ENCODE assay signal across 8 cellular contexts in the genomic region with DNA sequence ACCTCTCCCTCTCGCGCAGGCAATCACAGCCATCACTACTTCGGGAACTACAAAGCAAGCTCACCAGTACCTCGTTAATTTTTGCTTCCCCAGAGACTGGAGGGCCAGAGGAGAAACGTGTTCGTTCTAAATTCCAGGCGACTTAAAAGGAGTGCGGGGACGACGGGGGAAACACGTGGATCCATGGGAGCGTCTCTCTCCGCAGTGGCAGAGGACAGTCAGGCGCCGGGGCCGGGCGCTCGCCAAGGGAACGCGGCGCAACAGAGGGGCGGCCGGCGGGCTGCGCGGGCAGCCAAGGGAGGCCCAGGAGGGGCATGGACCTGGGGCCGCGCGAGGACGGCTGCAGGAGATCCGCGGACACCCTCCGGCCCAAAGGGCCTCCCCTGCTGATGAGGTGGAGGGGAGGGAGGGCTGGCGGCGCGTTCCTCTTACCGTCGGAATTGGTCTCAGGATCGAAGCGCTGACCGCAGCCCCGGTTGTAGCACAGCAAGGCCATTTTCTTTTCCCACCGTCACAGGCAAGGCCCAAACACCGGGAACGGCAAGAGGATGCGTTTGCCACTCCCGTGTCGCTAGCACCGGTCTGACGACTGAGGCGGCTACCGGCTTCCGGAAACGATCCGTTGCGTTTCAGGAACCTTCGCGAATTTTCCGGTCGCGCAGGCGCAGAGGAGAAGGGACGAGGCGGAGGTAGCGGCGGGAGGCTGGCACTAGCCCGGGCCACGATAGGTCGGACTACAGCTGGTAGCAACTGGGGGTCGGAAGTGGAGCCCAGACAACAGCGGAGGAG. TPM values are rescaled to one million over a fixed set of nuclear protein-coding genes. Genes with fewer than 3 reads are reported as not detected.
DNase-seq lines count a peak whose midpoint lies in the region; ATAC-seq, FAIRE-seq and TF ChIP-seq lines count a peak whose summit lies in the region.

A gene (minus strand): TSS at position 591 of the 789 bp plus-strand sequence. CDS start 95 bp downstream, at position 496.

- TF ChIP-seq CTCF in heart left ventricle (IDR thresholded peaks at IDR 0.05) (no peak), transverse colon (IDR thresholded peaks at IDR 0.05) (no peak)

- H3K27me3 ChIP-seq in adipocyte (replicated peaks; ENCODE audit: control insufficient read depth, insufficient read depth, low read length) (no peaks in the 10 kb centered on the region), heart left ventricle (no peaks in the 10 kb centered on the region), trophoblast cell (ENCODE audit: insufficient read depth, low read length) (no peaks in the 10 kb centered on the region), transverse colon (no peaks in the 10 kb centered on the region)

- peak within 1 kb of the TSS; percentile 96 for H4K91ac ChIP-seq in trophoblast cell (ENCODE audit: low read depth, low read length)

- peak within 1 kb of the TSS; percentile 95 for H3K4ac ChIP-seq in trophoblast cell (ENCODE audit: low read depth, low read length)

- H4K8ac ChIP-seq in trophoblast cell (ENCODE audit: low read depth, low read length) = peak within 1 kb of the TSS; percentile 86

- intact Hi-C loops in heart left ventricle (cut with DNase I) = loop anchor here in 1 of 10 donors (2.0 kb wide), 1 partner anchor 18 kb away; no protein-coding TSS in a partner anchor
- intact Hi-C loops in transverse colon (cut with DNase I; ENCODE audit: low total_unique reads) = no loop called here

- H2BK120ac ChIP-seq in trophoblast cell (ENCODE audit: insufficient read depth, low read length, poor library complexity) = peak within 1 kb of the TSS; percentile 80

- peak within 1 kb of the TSS; percentile 40 for H2AFZ ChIP-seq in trophoblast cell (ENCODE audit: insufficient read depth, low read length, poor library complexity)

- 0 to 1% (median 0%) methylated on average over 46 to 71 of the region's 71 CpGs for WGBS in heart left ventricle, 4 donors
- no CpG with 5 or more reads among the region's 71 CpGs for WGBS in trophoblast cell (ENCODE audit: extremely low coverage, insufficient coverage, insufficient read length)
- 1% methylated on average over 58 of the region's 71 CpGs; no CpG with 5 or more reads in 1 of the 2 donors for WGBS in transverse colon (ENCODE audit: low coverage in 1 of 2), 2 donors

- H2BK5ac ChIP-seq in trophoblast cell (ENCODE audit: low read depth, low read length, poor library complexity) = no peak within 1 kb of the TSS

- H3K36me3 ChIP-seq in adipocyte (ENCODE audit: control insufficient read depth, insufficient read depth, low read length, severe bottlenecking) (no peaks in the 10 kb centered on the region), heart left ventricle (no peaks in the 10 kb centered on the region), trophoblast cell (ENCODE audit: control insufficient read depth in 1 of 2, insufficient read depth in 2 of 2, low read length in 2 of 2) (peaks cover 0 to 2% of the 10 kb centered on the region in 2 experiments), transverse colon (no peaks in the 10 kb centered on the region)

- H3K27ac ChIP-seq in heart left ventricle = peak within 1 kb of the TSS; percentile 70 to 95 (median 92)
- peak within 1 kb of the TSS; percentile 60 for H3K27ac ChIP-seq in trophoblast cell (ENCODE audit: low read depth, low read length)
- peak within 1 kb of the TSS; percentile 90 to 95 (median 92) for H3K27ac ChIP-seq in transverse colon

- H3K23ac ChIP-seq in trophoblast cell (ENCODE audit: low read length) = no peak within 1 kb of the TSS

- H4K12ac ChIP-seq in trophoblast cell (ENCODE audit: low read depth, low read length) = peak within 1 kb of the TSS; percentile 89

- H3K4me3 ChIP-seq in adipocyte (ENCODE audit: low read length) (peak within 1 kb of the TSS; percentile 93), heart left ventricle (peak within 1 kb of the TSS; percentile 38 to 96 (median 82)), trophoblast cell (ENCODE audit: low read depth, low read length) (peak within 1 kb of the TSS; percentile 90), transverse colon (peak within 1 kb of the TSS; percentile 68 to 95 (median 81))

- H2BK12ac ChIP-seq in trophoblast cell (ENCODE audit: low read length) = no peak within 1 kb of the TSS

- in situ Hi-C loops in transverse colon (cut with MboI; ENCODE audit: low pct_ligation_motif_present in 1 of 4, low pct_unique_long_range_greater_than_20kb in 1 of 4, low sequenced_read_pairs in 3 of 4) = no loop called here

- peak within 1 kb of the TSS; percentile 81 for H3K14ac ChIP-seq in trophoblast cell (ENCODE audit: low read length)

- H3K9ac ChIP-seq in adipocyte (ENCODE audit: low read length) (peak within 1 kb of the TSS; percentile 94), trophoblast cell (ENCODE audit: low read length) (peak within 1 kb of the TSS; percentile 55)

- H3K4me1 ChIP-seq in adipocyte (ENCODE audit: control insufficient read depth, insufficient read depth, low read length) = peaks cover 35% of the 10 kb centered on the region
- H3K4me1 ChIP-seq in heart left ventricle = peaks cover 3 to 57% (median 21%) of the 10 kb centered on the region in 12 donors
- H3K4me1 ChIP-seq in trophoblast cell (ENCODE audit: control insufficient read depth in 1 of 2, insufficient read depth in 2 of 2, low read length in 2 of 2) = peaks cover 2 to 3% of the 10 kb centered on the region in 2 experiments
- H3K4me1 ChIP-seq in transverse colon = peaks cover 11 to 38% (median 14%) of the 10 kb centered on the region in 4 donors

- peak; percentile 66 for DNase-seq in GM12891 (ENCODE audit: insufficient read length, low spot score)
- peak; percentile 84 for DNase-seq in NCI-H128 (lab: John Stamatoyannopoulos, UW; ENCODE audit: unreplicated experiment)
- DNase-seq in T follicular helper cell (ENCODE audit: low read depth) = peak; percentile 83
- peak; percentile 95 for DNase-seq in adipocyte (ENCODE audit: low read depth)
- DNase-seq in heart left ventricle = peak; percentile 89 to 96 (median 94)
- peak; percentile 78 to 96 for DNase-seq in trophoblast cell
- peak; percentile 96 for DNase-seq in transverse colon

- peaks cover 15% of the 10 kb centered on the region for H3K79me2 ChIP-seq in trophoblast cell (ENCODE audit: control insufficient read depth, insufficient read depth, low read length, poor library complexity)

- peak within 1 kb of the TSS; percentile 63 for H3K4me2 ChIP-seq in trophoblast cell (ENCODE audit: low read length)

- no peak for TF ChIP-seq EP300 in transverse colon (IDR thresholded peaks at IDR 0.05; ENCODE audit: low read depth)

- peak; percentile 92 for ATAC-seq in HG02759 (IDR thresholded peaks at IDR 0.05; ENCODE audit: unreplicated experiment)
- ATAC-seq in heart left ventricle = peak; percentile 93 to 98 (median 97)

- TF ChIP-seq POLR2A in GM12891 (IDR thresholded peaks at IDR 0.05; ENCODE audit: low read depth, low read length) (peak; percentile 90), heart left ventricle (IDR thresholded peaks at IDR 0.05) (peak; percentile 39 to 96), transverse colon (IDR thresholded peaks at IDR 0.05) (peak; percentile 87)

- peak; percentile 95 for FAIRE-seq in GM12891 (lab: Jason Lieb, UNC)

- H2AK5ac ChIP-seq in trophoblast cell (ENCODE audit: low read length) = peak within 1 kb of the TSS; percentile 83

- peak within 1 kb of the TSS; percentile 82 for H3K18ac ChIP-seq in trophoblast cell (ENCODE audit: low read length)

- H3K79me1 ChIP-seq in trophoblast cell (ENCODE audit: low read length) = peaks cover 6% of the 10 kb centered on the region

- H3K9me3 ChIP-seq in adipocyte (ENCODE audit: control insufficient read depth, low read length) (no peaks in the 10 kb centered on the region), heart left ventricle (no peaks in the 10 kb centered on the region), trophoblast cell (ENCODE audit: insufficient read depth, low read depth, low read length) (no peaks in the 10 kb centered on the region), transverse colon (no peaks in the 10 kb centered on the region)

TF ChIP-seq in GM12891, 5 proteins besides CTCF, POLR2A, EP300 and RAD21:
- TF ChIP-seq SPI1 (IDR thresholded peaks at IDR 0.05; ENCODE audit: low read depth, low read length) = no peak
- no peak for TF ChIP-seq POU2F2 (IDR thresholded peaks at IDR 0.05; ENCODE audit: low read depth, low read length)
- TF ChIP-seq TAF1 (IDR thresholded peaks at IDR 0.05; ENCODE audit: low read depth, low read length) = peak; percentile 84
- TF ChIP-seq POLR2AphosphoS5 (IDR thresholded peaks at IDR 0.05; ENCODE audit: low read depth, low read length) = peak; percentile 88
- no peak for TF ChIP-seq PAX5 (IDR thresholded peaks at IDR 0.05; ENCODE audit: insufficient read depth, low read length, severe bottlenecking)

RNA-seq across cellular contexts. Expression of the gene that starts here (rescaled TPM):
- 29.5 TPM for polyA plus RNA-seq in GM12891 (2012; ENCODE audit: low read depth, missing spikeins)
- 10 to 100 TPM; 21.7 to 49.4 (median 28.5) TPM for total RNA-seq in heart left ventricle
- polyA plus RNA-seq in heart left ventricle = 10 to 100 TPM; 22.2 to 55.4 TPM
- 35.5 and 35.6 TPM in 2 replicates for polyA plus RNA-seq in trophoblast cell (2013)
- 10 to 100 TPM; 25.9 to 50.5 (median 32.0) TPM for total RNA-seq in transverse colon

Comparison
In these comparisons a context has a peak if more than half of its experiments do, and no peak if none do; other contexts are left out.
1. Peak in every context shown above with its lines: DNase-seq, ATAC-seq, H3K4me3 ChIP-seq and H3K27ac ChIP-seq.